19 cellular contexts compared by ENCODE assay signal in genomic region chr21:34988625-34989024, GRCh38.
DNase-seq lines count a peak whose midpoint lies in the region; ATAC-seq, FAIRE-seq and TF ChIP-seq lines count a peak whose summit lies in the region.
"Had no signal": no experiment of that assay in that cellular context is flagged by ENCODE, and none has a peak within 500 bp of the region (broad histone marks: within the 10 kb centered on the region; RNA-seq: fewer than 3 reads in every experiment).

No MANE protein-coding gene starts in this region.

- H3K27me3 ChIP-seq in HepG2 (ENCODE audit: control insufficient read depth in 1 of 2, insufficient read depth in 2 of 2, low read length in 2 of 2) (no peaks in the 10 kb centered on the region), right lobe of liver (no peaks in the 10 kb centered on the region), astrocyte (ENCODE audit: insufficient read depth, low read length) (no peaks in the 10 kb centered on the region)
- H3K27me3 ChIP-seq: foreskin keratinocyte, hepatocyte, neutrophil, upper lobe of left lung had no signal

- H3K9me3 Mint-ChIP-seq in HFFc6 (no peaks in the 10 kb centered on the region), astrocyte (ENCODE audit: unreplicated experiment) (no peaks in the 10 kb centered on the region)
- H3K9me3 Mint-ChIP-seq in stimulated activated memory B cell treated with anti-CD40 and anti-IgM and Interleukin-4, amounts not matched to agents 10 μg/mL and 1 μg/mL and 100 μg/mL, for 72 hours, result no peaks in the 10 kb centered on the region

- TF ChIP-seq EP300 in HepG2 (IDR thresholded peaks at IDR 0.05; ENCODE audit: low read depth in 2 of 2, low read length in 2 of 2) (no peak), HepG2 (CRISPR knock-in tag; IDR thresholded peaks at IDR 0.05; ENCODE audit: borderline replicate concordance) (no peak)

- TF ChIP-seq POLR2A in HepG2 (IDR thresholded peaks at IDR 0.05; ENCODE audit: insufficient read depth in 1 of 2, low read depth in 2 of 2, low read length in 2 of 2), result no peak
- TF ChIP-seq POLR2A in right lobe of liver (IDR thresholded peaks at IDR 0.05), result no peak

- no peaks in the 10 kb centered on the region for H3K36me3 ChIP-seq in HepG2 (replicated peaks in 1 of 2; ENCODE audit: control insufficient read depth in 1 of 2, insufficient read depth in 2 of 2, low read length in 2 of 2)
- no peaks in the 10 kb centered on the region for H3K36me3 ChIP-seq in right lobe of liver
- H3K36me3 ChIP-seq in astrocyte (ENCODE audit: insufficient read depth, low read length), result no peaks in the 10 kb centered on the region
- H3K36me3 ChIP-seq: upper lobe of left lung had no signal

- no peak overlapping the region for H3K4me3 Mint-ChIP-seq in HFFc6
- no peak overlapping the region for H3K4me3 Mint-ChIP-seq in astrocyte (ENCODE audit: unreplicated experiment)
- no peak overlapping the region for H3K4me3 Mint-ChIP-seq in stimulated activated memory B cell treated with anti-CD40 and anti-IgM and Interleukin-4, amounts not matched to agents 10 μg/mL and 1 μg/mL and 100 μg/mL, for 72 hours

- WGBS in HepG2 (ENCODE audit: low lambda C conversion rate), result 81% methylated on average over 2 of the region's 2 CpGs
- 80% methylated on average over 1 of the region's 2 CpGs for WGBS in right lobe of liver (ENCODE audit: insufficient coverage, low coverage, low lambda C conversion rate, missing lambda C conversion rate)

- H3K27me3 Mint-ChIP-seq in HFFc6 (ENCODE audit: insufficient read depth) (peaks cover 3% of the 10 kb centered on the region; the same call in 1 of the 2 replicates), astrocyte (ENCODE audit: low read depth, unreplicated experiment) (no peaks in the 10 kb centered on the region)
- H3K27me3 Mint-ChIP-seq in stimulated activated memory B cell treated with anti-CD40 and anti-IgM and Interleukin-4, amounts not matched to agents 10 μg/mL and 1 μg/mL and 100 μg/mL, for 72 hours, result no peaks in the 10 kb centered on the region

- ATAC-seq in HepG2 (no peak), right lobe of liver (no peak)
- no peak for ATAC-seq in stimulated activated memory B cell treated with anti-CD40 and anti-IgM and Interleukin-4, amounts not matched to agents 10 μg/mL and 1 μg/mL and 100 μg/mL, for 72 hours
- ATAC-seq: foreskin keratinocyte, Right ventricle myocardium inferior had no signal

- no peak overlapping the region for H3K4me2 ChIP-seq in HepG2 (ENCODE audit: low read depth, low read length)
- no peak overlapping the region for H3K4me2 ChIP-seq in astrocyte (ENCODE audit: low read length)
- H3K4me2 ChIP-seq: hepatocyte had no signal

- H4K20me1 ChIP-seq in HepG2 (ENCODE audit: insufficient read depth, low read length), result no peaks in the 10 kb centered on the region
- no peaks in the 10 kb centered on the region for H4K20me1 ChIP-seq in astrocyte (ENCODE audit: insufficient read depth, low read length)

- FAIRE-seq in HepG2 (lab: Jason Lieb, UNC) (no peak), astrocyte (lab: Jason Lieb, UNC) (no peak)
- FAIRE-seq: small intestine had no signal

- H3K4me3 ChIP-seq in HepG2 (replicated peaks in 1 of 3; ENCODE audit: insufficient read depth in 1 of 3, low read depth in 2 of 3, low read length in 3 of 3) (no peak overlapping the region), right lobe of liver (no peak overlapping the region), astrocyte (ENCODE audit: insufficient read depth, low read depth, low read length) (no peak overlapping the region)
- H3K4me3 ChIP-seq: hepatocyte, upper lobe of left lung had no signal

- DNase-seq in HepG2 (ENCODE audit: low spot score) (no peak), right lobe of liver (no peak), HFFc6 (no peak), astrocyte (ENCODE audit: low read depth) (no peak), GF-D8 (lab: John Stamatoyannopoulos, UW) (no peak)
- DNase-seq in stimulated activated CD4-positive, alpha-beta T cell treated with anti-CD3 and anti-CD28 coated beads, Interleukin-4, amount 100 ng/mL, for 1 hour, result no peak
- DNase-seq: activated CD4-positive, alpha-beta T cell treated with anti-CD3 and anti-CD28 coated beads, Interleukin-2, amount 50 U/mL, for 4 hours; central memory CD4-positive, alpha-beta T cell; erythroblast; NCI-H187 treated with DMSO at 0.1 percent for 48 hours; OCI-M1; small intestine; stimulated activated CD4-positive, alpha-beta T cell treated with anti-CD3 and anti-CD28 coated beads, Interleukin-2, amount 100 ng/mL, for 48 hours; upper lobe of left lung had no signal

- H2AFZ ChIP-seq in HepG2 (ENCODE audit: low read length) (no peak overlapping the region), astrocyte (ENCODE audit: low read depth, low read length) (no peak overlapping the region)
- H2AFZ ChIP-seq: hepatocyte had no signal

- POLR2A ChIA-PET in HepG2 (lab: Yijun Ruan, JAX), result no interaction called here

- H3K4me1 Mint-ChIP-seq in HFFc6 (ENCODE audit: low read depth) (peaks cover 18% of the 10 kb centered on the region), astrocyte (ENCODE audit: low read depth, unreplicated experiment) (peaks cover 59% of the 10 kb centered on the region)
- peaks cover 77% of the 10 kb centered on the region for H3K4me1 Mint-ChIP-seq in stimulated activated memory B cell treated with anti-CD40 and anti-IgM and Interleukin-4, amounts not matched to agents 10 μg/mL and 1 μg/mL and 100 μg/mL, for 72 hours

- peaks cover 26% of the 10 kb centered on the region for H3K36me3 Mint-ChIP-seq in HFFc6 (ENCODE audit: low read depth)
- peaks cover 3% of the 10 kb centered on the region for H3K36me3 Mint-ChIP-seq in astrocyte (ENCODE audit: low read depth, unreplicated experiment)
- peaks cover 28% of the 10 kb centered on the region for H3K36me3 Mint-ChIP-seq in stimulated activated memory B cell treated with anti-CD40 and anti-IgM and Interleukin-4, amounts not matched to agents 10 μg/mL and 1 μg/mL and 100 μg/mL, for 72 hours

- no peak for TF ChIP-seq CTCF in HepG2 (CRISPR knock-in tag; IDR thresholded peaks at IDR 0.05)
- no peak for TF ChIP-seq CTCF in right lobe of liver (IDR thresholded peaks at IDR 0.05)
- no peak for TF ChIP-seq CTCF in HFFc6 (IDR thresholded peaks at IDR 0.05)
- TF ChIP-seq CTCF in astrocyte (IDR thresholded peaks at IDR 0.05; ENCODE audit: insufficient read depth, low read depth, low read length), result no peak

- H3K27ac Mint-ChIP-seq in HFFc6, result peak overlapping the region; percentile 97
- H3K27ac Mint-ChIP-seq in astrocyte (ENCODE audit: unreplicated experiment), result peak overlapping the region; percentile 9
- H3K27ac Mint-ChIP-seq in stimulated activated memory B cell treated with anti-CD40 and anti-IgM and Interleukin-4, amounts not matched to agents 10 μg/mL and 1 μg/mL and 100 μg/mL, for 72 hours, result peak overlapping the region; percentile 96

- BruUV-seq in HepG2 (replicated peaks; lab: Mats Ljungman, UMichigan), result no TSS peak

- H3K9me3 ChIP-seq in HepG2 (ENCODE audit: low read length) (no peaks in the 10 kb centered on the region), right lobe of liver (no peaks in the 10 kb centered on the region), astrocyte (ENCODE audit: insufficient read depth, low read depth, low read length) (no peaks in the 10 kb centered on the region)
- H3K9me3 ChIP-seq: neutrophil, upper lobe of left lung had no signal

- no peak overlapping the region for H3K27ac ChIP-seq in HepG2 (ENCODE audit: extremely low read length, insufficient read depth, low read length)
- no peak overlapping the region for H3K27ac ChIP-seq in right lobe of liver
- H3K27ac ChIP-seq in astrocyte (ENCODE audit: low read depth, low read length), result no peak overlapping the region
- H3K27ac ChIP-seq: foreskin keratinocyte, hepatocyte, upper lobe of left lung had no signal

- CTCF ChIA-PET in HepG2 (lab: Yijun Ruan, JAX; ENCODE audit: low intra/inter-chr PET ratio, low total read pairs), result no interaction called here

- intact Hi-C loops in HepG2 (cut with micrococcal nuclease; ENCODE audit: unreplicated experiment) (no loop called here), right lobe of liver (cut with DNase I) (no loop called here)

- TF ChIP-seq RAD21 in HepG2 (CRISPR knock-in tag; IDR thresholded peaks at IDR 0.05), result no peak

- H3K9ac ChIP-seq in HepG2 (ENCODE audit: insufficient read depth, low read depth, low read length) (no peak overlapping the region), astrocyte (ENCODE audit: low read length) (no peak overlapping the region)

- in situ Hi-C loops in HepG2 (cut with HindIII; ENCODE audit: extremely low pct_ligation_motif_present, low pct_unique_long_range_greater_than_20kb), result loop anchor here (10.0 kb wide), 1 partner anchor 94 kb away; no protein-coding TSS in a partner anchor

- peaks cover 46% of the 10 kb centered on the region for H3K4me1 ChIP-seq in HepG2 (ENCODE audit: insufficient read depth, low read length)
- H3K4me1 ChIP-seq in right lobe of liver, result no peaks in the 10 kb centered on the region
- peaks cover 43% of the 10 kb centered on the region for H3K4me1 ChIP-seq in astrocyte (ENCODE audit: insufficient read depth, low read length)

- H3K79me2 ChIP-seq in HepG2 (ENCODE audit: insufficient read depth, low read length) (no peaks in the 10 kb centered on the region), astrocyte (ENCODE audit: insufficient read depth, low read length) (peaks cover 7% of the 10 kb centered on the region)
- H3K79me2 ChIP-seq: hepatocyte had no signal

TF ChIP-seq in HepG2, 621 proteins besides CTCF, POLR2A, EP300 and RAD21:
- TF ChIP-seq ZC3H4 (CRISPR knock-in tag; IDR thresholded peaks at IDR 0.05; ENCODE audit: borderline replicate concordance) (no peak), FOXO4 (CRISPR knock-in tag; conservative IDR thresholded peaks at IDR 0.05) (0 out of 2 replicates have a peak, but pooled peaks have one; percentile 15)

Comparison
In these comparisons a context has a peak if more than half of its experiments do, and no peak if none do; other contexts are left out.
1. H3K27ac Mint-ChIP-seq: peak in every context shown above with its lines; median percentile 97 in HFFc6; 96 in stimulated activated memory B cell treated with anti-CD40 and anti-IgM and Interleukin-4, amounts not matched to agents 10 μg/mL and 1 μg/mL and 100 μg/mL, for 72 hours; 9 in astrocyte.